In genomic region chr19:40904673-40905156, GRCh38 we compare ENCODE assay signal across 12 cellular contexts. TPM values are rescaled to one million over a fixed set of nuclear protein-coding genes. Genes with fewer than 3 reads are reported as not detected.
DNase-seq lines count a peak whose midpoint lies in the region; ATAC-seq, FAIRE-seq and TF ChIP-seq lines count a peak whose summit lies in the region.
"Not testable (repeated sequence)": the region's sequence is repeated elsewhere in the genome, so short reads cannot be mapped to it uniquely, and the experiment has no call there.
"Had no signal": no experiment of that assay in that cellular context is flagged by ENCODE, and none has a peak within 500 bp of the region (broad histone marks: within the 10 kb centered on the region; RNA-seq: fewer than 3 reads in every experiment).

No MANE protein-coding gene starts in this region.

- intact Hi-C loops in HCT116 (cut with micrococcal nuclease): not testable (repeated sequence)

- not testable (repeated sequence) for H3K9me3 Mint-ChIP-seq in nephron progenitor cell

- not testable (repeated sequence) for BruUV-seq in HCT116 (replicated peaks; lab: Mats Ljungman, UMichigan)

- H4K20me1 ChIP-seq in HCT116 (ENCODE audit: insufficient read depth): not testable (repeated sequence)

- H3K4me2 ChIP-seq in HCT116 (ENCODE audit: low read length): peak overlapping the region; percentile 15; the same call in 1 of the 2 replicates

- H3K27me3 Mint-ChIP-seq in nephron progenitor cell (ENCODE audit: low read depth, poor library complexity): peaks cover 39% of the 10 kb centered on the region

- H3K9me3 ChIP-seq in HCT116 (ENCODE audit: control insufficient read depth in 1 of 2, insufficient read depth in 1 of 2, low read depth in 1 of 2, low read length in 2 of 2); MG63: not testable (repeated sequence)

- H3K9ac ChIP-seq in HCT116 (ENCODE audit: low read length): not testable (repeated sequence)

- peak; percentile 56 for ATAC-seq in HCT116

- not testable (repeated sequence) for H3K4me3 ChIP-seq in HCT116 (replicated peaks in 1 of 2; ENCODE audit: low read depth in 1 of 2, low read length in 2 of 2); MG63; bronchial epithelial cell (ENCODE audit: low read depth, low read length)

- peak; percentile 33 for DNase-seq in A172 (ENCODE audit: low spot score)
- peak; percentile 14 for DNase-seq in DMS53 treated with DMSO at 0.1 percent for 48 hours (lab: John Stamatoyannopoulos, UW; ENCODE audit: unreplicated experiment)
- not testable (repeated sequence) for DNase-seq in HCT116 (ENCODE audit: low read depth, low spot score); bronchial epithelial cell (ENCODE audit: low read depth); nephron progenitor cell
- DNase-seq in MG63: peak; percentile 48
- peak; percentile 28 for DNase-seq in RKO (ENCODE audit: low spot score)
- DNase-seq in islet precursor cell: peak; percentile 60

- TF ChIP-seq CTCF in HCT116 (IDR thresholded peaks at IDR 0.05 in 2 of 3, conservative IDR thresholded peaks at IDR 0.05 in 1 of 3; ENCODE audit: borderline replicate concordance in 1 of 3, insufficient read depth in 1 of 3, low read depth in 2 of 3, low read length in 2 of 3); bronchial epithelial cell (IDR thresholded peaks at IDR 0.05; ENCODE audit: insufficient read depth, low read length, severe bottlenecking); nephron progenitor cell (IDR thresholded peaks at IDR 0.05): not testable (repeated sequence)

- not testable (repeated sequence) for H3K4me3 Mint-ChIP-seq in nephron progenitor cell

- H2AFZ ChIP-seq in HCT116 (ENCODE audit: low read depth, low read length, poor library complexity, severe bottlenecking): not testable (repeated sequence)

- H3K27me3 ChIP-seq in HCT116 (ENCODE audit: insufficient read depth, low read length): peaks cover 34% of the 10 kb centered on the region
- not testable (repeated sequence) for H3K27me3 ChIP-seq in MG63; bronchial epithelial cell (ENCODE audit: control insufficient read depth, insufficient read depth, low read length)

- not testable (repeated sequence) for TF ChIP-seq POLR2A in HCT116 (IDR thresholded peaks at IDR 0.05; ENCODE audit: borderline replicate concordance, extremely low read depth, insufficient read depth, insufficient read length)

- POLR2A ChIA-PET in HCT116 (lab: Charles Lee): not testable (repeated sequence)

- RAD21 ChIA-PET in HCT116 (lab: Charles Lee; ENCODE audit: low non-redundant PET in 1 of 2, low total read pairs in 2 of 2, uncharacterized antibody in 2 of 2, unreplicated experiment in 2 of 2): not testable (repeated sequence)

- H3K79me2 ChIP-seq in HCT116 (ENCODE audit: insufficient read depth, low read length): not testable (repeated sequence)

- not testable (repeated sequence) for H3K4me1 Mint-ChIP-seq in nephron progenitor cell

- H3K27ac ChIP-seq in HCT116 (ENCODE audit: low read depth, low read length): not testable (repeated sequence)

- not testable (repeated sequence) for H3K36me3 ChIP-seq in HCT116 (ENCODE audit: control insufficient read depth in 1 of 2, insufficient read depth in 2 of 2, low read length in 2 of 2); MG63; bronchial epithelial cell (ENCODE audit: control insufficient read depth, insufficient read depth, low read length)

- peaks cover 0 to 13% of the 10 kb centered on the region in 2 experiments; a peak in 1 of 4 replicates for H3K4me1 ChIP-seq in HCT116 (ENCODE audit: control insufficient read depth in 1 of 2, insufficient read depth in 2 of 2, low read length in 2 of 2)

- H3K27ac Mint-ChIP-seq in nephron progenitor cell: peak overlapping the region; percentile 42

- H3K9me2 ChIP-seq in HCT116 (ENCODE audit: insufficient read depth): not testable (repeated sequence)

- TF ChIP-seq RAD21 in HCT116 (IDR thresholded peaks at IDR 0.05; ENCODE audit: low read depth): not testable (repeated sequence)

- not testable (repeated sequence) for H3K36me3 Mint-ChIP-seq in nephron progenitor cell (ENCODE audit: low read depth)

- CTCF ChIA-PET in HCT116 (lab: Charles Lee): interaction anchor here (1.0 kb wide), 1 partner anchor 270 kb away, joined by 3 read pairs; no protein-coding TSS in a partner anchor

- peak; percentile 83 for FAIRE-seq in bronchial epithelial cell (lab: Jason Lieb, UNC)

RNA-seq across cellular contexts. Expression of gene CYP2A7, which starts 22.7 kb away (rescaled TPM):
- not detected in 2 replicates for total RNA-seq in A172 (2014; rRNA removed; shearing (Covaris generic))
- not detected for total RNA-seq in HCT116 (2021; ENCODE audit: unreplicated experiment)
- polyA plus RNA-seq in HCT116 (2012): 0.03 and 0.06 TPM in 2 replicates
- total RNA-seq in MG63 (2014; rRNA removed; shearing (Covaris generic); ENCODE audit: low replicate concordance): not detected in 2 replicates
- total RNA-seq in bronchial epithelial cell: not detected in 2 replicates
- total RNA-seq: H1, Peyer's patch, Right ventricle myocardium superior, SK-MEL-5 had no signal

RNA-seq across cellular contexts. Expression of gene CYP2A6, which starts 54.5 kb away (rescaled TPM):
- not detected in 2 replicates for total RNA-seq in A172 (2014; rRNA removed; shearing (Covaris generic))
- total RNA-seq in HCT116 (2021; ENCODE audit: unreplicated experiment) (0.57 TPM), bronchial epithelial cell (not detected in 2 replicates)
- 0.29 TPM in 1 of 2 replicates, not detected in the other for polyA plus RNA-seq in HCT116 (2012)
- not detected in 2 replicates for total RNA-seq in MG63 (2014; rRNA removed; shearing (Covaris generic); ENCODE audit: low replicate concordance)
- total RNA-seq: H1, Peyer's patch, SK-MEL-5 had no signal
